Comparison of ENCODE assay signal across 8 cellular contexts in genomic region chr15:68578175-68578959, GRCh38. TPM values are rescaled to one million over a fixed set of nuclear protein-coding genes. Genes with fewer than 3 reads are reported as not detected.
DNase-seq lines count a peak whose midpoint lies in the region; ATAC-seq and TF ChIP-seq lines count a peak whose summit lies in the region.

No MANE protein-coding gene starts in this region.

- no peak overlapping the region for H3K27ac Mint-ChIP-seq in activated naive CD8-positive, alpha-beta T cell treated with anti-CD3 and anti-CD28 coated beads, Interleukin-2, amount 10 ng/mL, durations not matched to agents 7 days and 5 days
- H3K27ac Mint-ChIP-seq in glutamatergic neuron (ENCODE audit: unreplicated experiment) (no peak overlapping the region), neural crest cell (ENCODE audit: unreplicated experiment) (no peak overlapping the region)

- peaks cover 63% of the 10 kb centered on the region for H3K27me3 Mint-ChIP-seq in activated naive CD8-positive, alpha-beta T cell treated with anti-CD3 and anti-CD28 coated beads, Interleukin-2, amount 10 ng/mL, durations not matched to agents 7 days and 5 days
- H3K27me3 Mint-ChIP-seq in glutamatergic neuron (ENCODE audit: unreplicated experiment), result peaks cover 24% of the 10 kb centered on the region
- H3K27me3 Mint-ChIP-seq in neural crest cell (ENCODE audit: low read depth), result peaks cover 12% of the 10 kb centered on the region

- DNase-seq in SIG-M5 treated with dmso at 0.1 percent for 504 hours (lab: John Stamatoyannopoulos, UW; ENCODE audit: unreplicated experiment) (peak; percentile 28), SIG-M5 (lab: John Stamatoyannopoulos, UW) (no peak), NCI-H748 (lab: John Stamatoyannopoulos, UW; ENCODE audit: unreplicated experiment) (peak; percentile 65), glutamatergic neuron (peak; percentile 76), neural crest cell (ENCODE audit: low read depth, low spot score) (peak; percentile 74), GM13976 (ENCODE audit: low spot score) (no peak)
- peak; percentile 56 for DNase-seq in activated naive CD8-positive, alpha-beta T cell treated with anti-CD3 and anti-CD28 coated beads, Interleukin-2, amount 10 ng/mL, durations not matched to agents 7 days and 5 days

- peak; percentile 35 for ATAC-seq in activated naive CD8-positive, alpha-beta T cell treated with anti-CD3 and anti-CD28 coated beads, Interleukin-2, amount 10 ng/mL, durations not matched to agents 7 days and 5 days (ENCODE audit: low read depth)
- ATAC-seq in GM21723 (IDR thresholded peaks at IDR 0.05; ENCODE audit: unreplicated experiment), result no peak

- in situ Hi-C loops in GM13976 (cut with MboI; ENCODE audit: low sequenced_read_pairs, unreplicated experiment), result no loop called here

- TF ChIP-seq CTCF in glutamatergic neuron (IDR thresholded peaks at IDR 0.05; ENCODE audit: partially characterized antibody, unreplicated experiment), result no peak
- peak; percentile 55 for TF ChIP-seq CTCF in neural crest cell (conservative IDR thresholded peaks at IDR 0.05)
- no peak for TF ChIP-seq CTCF in GM13976 (IDR thresholded peaks at IDR 0.05; ENCODE audit: borderline replicate concordance, control extremely low read depth, extremely low read depth, insufficient read depth, missing control alignments)

- peak overlapping the region; percentile 78 for H3K4me3 Mint-ChIP-seq in activated naive CD8-positive, alpha-beta T cell treated with anti-CD3 and anti-CD28 coated beads, Interleukin-2, amount 10 ng/mL, durations not matched to agents 7 days and 5 days
- H3K4me3 Mint-ChIP-seq in glutamatergic neuron (ENCODE audit: unreplicated experiment) (peak overlapping the region; percentile 86), neural crest cell (peak overlapping the region; percentile 93)

- POLR2A ChIA-PET in activated naive CD8-positive, alpha-beta T cell treated with anti-CD3 and anti-CD28 coated beads, Interleukin-2, amount 10 ng/mL, durations not matched to agents 7 days and 5 days (lab: Charles Lee), result no interaction called here

- H3K36me3 Mint-ChIP-seq in activated naive CD8-positive, alpha-beta T cell treated with anti-CD3 and anti-CD28 coated beads, Interleukin-2, amount 10 ng/mL, durations not matched to agents 7 days and 5 days, result no peaks in the 10 kb centered on the region
- H3K36me3 Mint-ChIP-seq in glutamatergic neuron (ENCODE audit: unreplicated experiment) (no peaks in the 10 kb centered on the region), neural crest cell (ENCODE audit: low read depth) (no peaks in the 10 kb centered on the region)

- H3K4me1 Mint-ChIP-seq in activated naive CD8-positive, alpha-beta T cell treated with anti-CD3 and anti-CD28 coated beads, Interleukin-2, amount 10 ng/mL, durations not matched to agents 7 days and 5 days, result peaks cover 10% of the 10 kb centered on the region
- H3K4me1 Mint-ChIP-seq in glutamatergic neuron (ENCODE audit: low read depth, unreplicated experiment) (peaks cover 21% of the 10 kb centered on the region), neural crest cell (peaks cover 53% of the 10 kb centered on the region)

- H3K9me3 Mint-ChIP-seq in activated naive CD8-positive, alpha-beta T cell treated with anti-CD3 and anti-CD28 coated beads, Interleukin-2, amount 10 ng/mL, durations not matched to agents 7 days and 5 days, result no peaks in the 10 kb centered on the region
- peaks cover 7% of the 10 kb centered on the region for H3K9me3 Mint-ChIP-seq in glutamatergic neuron (ENCODE audit: unreplicated experiment)
- no peaks in the 10 kb centered on the region for H3K9me3 Mint-ChIP-seq in neural crest cell

RNA-seq across cellular contexts. Expression of gene CORO2B, which starts 0.4 kb away (rescaled TPM):
- not detected for total RNA-seq in activated naive CD8-positive, alpha-beta T cell treated with anti-CD3 and anti-CD28 coated beads, Interleukin-2, amount 10 ng/mL, durations not matched to agents 7 days and 5 days
- total RNA-seq in glutamatergic neuron (ENCODE audit: unreplicated experiment) (16.3 TPM), neural crest cell (21.3 and 23.1 TPM in 2 replicates)

Comparison
In these comparisons a context has a peak if more than half of its experiments do, and no peak if none do; other contexts are left out.
1. DNase-seq: peak in SIG-M5 treated with dmso at 0.1 percent for 504 hours (single experiment), NCI-H748 (single experiment), activated naive CD8-positive, alpha-beta T cell treated with anti-CD3 and anti-CD28 coated beads, Interleukin-2, amount 10 ng/mL, durations not matched to agents 7 days and 5 days (single experiment), glutamatergic neuron (single experiment) and neural crest cell (single experiment); none in SIG-M5 (single experiment) and GM13976 (single experiment).
2. RNA of gene CORO2B, which starts 0.4 kb away (total RNA-seq): 21.3 to 23.1 TPM in neural crest cell and 16.3 TPM in glutamatergic neuron (single experiment); not detected in activated naive CD8-positive, alpha-beta T cell treated with anti-CD3 and anti-CD28 coated beads, Interleukin-2, amount 10 ng/mL, durations not matched to agents 7 days and 5 days; every median in the first group is over 10 times any median in the second.
3. Peak in every context shown above with its lines, with median percentiles within 50 percentile points of each other: H3K4me3 Mint-ChIP-seq.